8 cellular contexts compared by ENCODE assay signal in genomic region chr15:52078876-52079700, GRCh38. TPM values are rescaled to one million over a fixed set of nuclear protein-coding genes. Genes with fewer than 3 reads are reported as not detected.
DNase-seq lines count a peak whose midpoint lies in the region; ATAC-seq and TF ChIP-seq lines count a peak whose summit lies in the region.

No MANE protein-coding gene starts in this region.

- no peak overlapping the region for H3K4me3 Mint-ChIP-seq in endodermal cell
- H3K4me3 Mint-ChIP-seq in mesothelial cell of epicardium = no peak overlapping the region

- H3K9ac ChIP-seq in endodermal cell (ENCODE audit: extremely low read depth, low read length, poor library complexity, severe bottlenecking) = no peak overlapping the region

- H3K27me3 ChIP-seq in endodermal cell (ENCODE audit: control insufficient read depth, insufficient read depth, low read length, poor library complexity, severe bottlenecking) = no peaks in the 10 kb centered on the region

- H3K27ac Mint-ChIP-seq in endodermal cell = no peak overlapping the region
- no peak overlapping the region for H3K27ac Mint-ChIP-seq in mesothelial cell of epicardium

- 47 to 80% methylated on average over 1 to 12 of the region's 13 CpGs for WGBS in endodermal cell (ENCODE audit: insufficient coverage in 1 of 2, insufficient read length in 1 of 2), 2 experiments

- no peaks in the 10 kb centered on the region for H3K9me3 Mint-ChIP-seq in endodermal cell
- no peaks in the 10 kb centered on the region for H3K9me3 Mint-ChIP-seq in mesothelial cell of epicardium

- no peaks in the 10 kb centered on the region for H3K27me3 Mint-ChIP-seq in endodermal cell (ENCODE audit: insufficient read depth)
- peaks cover 4% of the 10 kb centered on the region for H3K27me3 Mint-ChIP-seq in mesothelial cell of epicardium (ENCODE audit: low read depth)

- H3K4me1 Mint-ChIP-seq in endodermal cell = peaks cover 2% of the 10 kb centered on the region
- no peaks in the 10 kb centered on the region for H3K4me1 Mint-ChIP-seq in mesothelial cell of epicardium

- H3K36me3 ChIP-seq in endodermal cell (ENCODE audit: control insufficient read depth, insufficient read depth, low read length) = no peaks in the 10 kb centered on the region

- in situ Hi-C loops in ACHN (cut with HindIII; ENCODE audit: low pct_ligation_motif_present, low pct_unique_long_range_greater_than_20kb, low sequenced_read_pairs) (no loop called here), GM13977 (cut with MboI; ENCODE audit: low pct_unique_long_range_greater_than_20kb, low sequenced_read_pairs, unreplicated experiment) (no loop called here)

- no peaks in the 10 kb centered on the region for H3K9me3 ChIP-seq in endodermal cell (ENCODE audit: control insufficient read depth, low read length)

- no peak for ATAC-seq in GM19463 (IDR thresholded peaks at IDR 0.05; ENCODE audit: unreplicated experiment)

- DNase-seq in ACHN (peak; percentile 59), GM13977 (ENCODE audit: low spot score) (peak; percentile 70), NCI-H82 (lab: John Stamatoyannopoulos, UW) (peak; percentile 89), endodermal cell (peak; percentile 96), mesothelial cell of epicardium (ENCODE audit: low spot score in 2 of 2, unreplicated experiment in 2 of 2) (peak; percentile 61 to 78)
- DNase-seq in activated CD8-positive, alpha-beta memory T cell treated with anti-CD3 and anti-CD28 coated beads for 24 hours = peak; percentile 92
- peak; percentile 68 to 71 for DNase-seq in stimulated activated CD8-positive, alpha-beta memory T cell treated with anti-CD3 and anti-CD28 coated beads, Interleukin-4, amount 100 ng/mL, for 1 hour (ENCODE audit: low read depth in 2 of 2, low spot score in 1 of 2)

- no peak overlapping the region for H3K27ac ChIP-seq in endodermal cell (ENCODE audit: low read depth, low read length)

- no peak overlapping the region for H3K4me3 ChIP-seq in endodermal cell (ENCODE audit: low read length)

- H3K36me3 Mint-ChIP-seq in endodermal cell (ENCODE audit: low read depth) = no peaks in the 10 kb centered on the region
- H3K36me3 Mint-ChIP-seq in mesothelial cell of epicardium = no peaks in the 10 kb centered on the region

- H3K4me1 ChIP-seq in endodermal cell (ENCODE audit: control insufficient read depth, insufficient read depth, low read length) = no peaks in the 10 kb centered on the region

- TF ChIP-seq CTCF in GM13977 (IDR thresholded peaks at IDR 0.05; ENCODE audit: extremely low read depth, insufficient read depth, missing control alignments) = peak; percentile 88
- TF ChIP-seq CTCF in endodermal cell (conservative IDR thresholded peaks at IDR 0.05) = peak; percentile 94
- TF ChIP-seq CTCF in mesothelial cell of epicardium (IDR thresholded peaks at IDR 0.05; ENCODE audit: unreplicated experiment) = peak; percentile 71

RNA-seq across cellular contexts. Expression of gene BCL2L10, which starts 33.5 kb away (rescaled TPM):
- total RNA-seq in endodermal cell (1 to 10 TPM in 1 of 2 donors, not detected in 1; 1.5 TPM), mesothelial cell of epicardium (0.36 TPM in 1 of 3 replicates, not detected in the others)
- polyA plus RNA-seq in endodermal cell (2013, experiment 1 of 2) = not detected
- 0.29 TPM for polyA plus RNA-seq in endodermal cell (2013, experiment 2 of 2)
